In the genomic region with DNA sequence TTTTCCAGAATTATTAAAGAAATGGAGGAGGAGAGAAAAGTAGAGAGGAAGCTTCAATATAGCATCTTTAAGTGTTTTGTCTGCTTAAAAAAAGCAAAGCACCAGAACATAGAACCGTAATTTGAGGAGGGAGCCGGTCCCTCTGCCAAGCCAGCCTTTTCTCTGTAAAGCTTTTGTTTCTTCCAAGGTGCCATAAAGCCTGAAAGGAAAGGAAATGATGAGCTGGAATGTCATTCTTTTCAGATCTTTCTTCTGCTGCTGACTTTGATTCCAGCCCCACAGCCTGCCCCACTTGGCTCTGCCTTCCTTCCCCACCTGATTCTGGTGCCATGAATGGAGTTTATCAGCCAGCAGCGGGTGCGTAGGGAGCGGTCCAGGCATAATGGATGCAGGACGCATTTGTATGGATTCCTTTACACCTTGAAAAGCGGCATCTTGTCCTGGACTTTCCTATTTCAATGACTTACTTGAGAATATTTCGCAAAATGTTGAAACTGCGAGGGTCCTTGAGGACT, we compare ENCODE assay signal across 15 cellular contexts.
"Had no signal": no experiment of that assay in that cellular context is flagged by ENCODE, and none has a peak within 500 bp of the region (broad histone marks: within the 10 kb centered on the region; RNA-seq: fewer than 3 reads in every experiment).

No MANE protein-coding gene starts in this region.

- H3K36me3 ChIP-seq: left lung, tibial nerve, uterus had no signal

- ATAC-seq: activated CD8-positive, alpha-beta T cell treated with anti-CD3 and anti-CD28 coated beads for 36 hours; activated T-cell treated with anti-CD3 and anti-CD28 coated beads, Interleukin-2, amount 50 U/mL, for 4 hours; esophagus mucosa; stimulated activated memory B cell treated with anti-CD40 and anti-IgM and Interleukin-4, amounts not matched to agents 10 μg/mL and 1 μg/mL and 100 μg/mL, for 72 hours had no signal

- H3K4me3 ChIP-seq: left lung, psoas muscle, tibial nerve, uterus had no signal

- DNase-seq: activated B cell treated with CpG ODN at 0.5 μM for 24 hours; activated CD4-positive, alpha-beta T cell treated with anti-CD3 and anti-CD28 coated beads for 48 hours; activated CD8-positive, alpha-beta T cell treated with anti-CD3 and anti-CD28 coated beads for 36 hours; activated effector memory CD4-positive, alpha-beta T cell treated with Interleukin-2 at 50 U/mL for 16 hours; activated T-cell treated with anti-CD3 and anti-CD28 coated beads, Interleukin-2, amount 50 U/mL, for 4 hours; amniotic stem cell; caudate nucleus; left lung; psoas muscle; stimulated activated CD4-positive, alpha-beta T cell treated with anti-CD3 and anti-CD28 coated beads, Interleukin-2, amount 100 ng/mL, for 48 hours; T-helper 2 cell; uterus had no signal

- H3K4me1 ChIP-seq: left lung, psoas muscle, uterus had no signal

- H3K9me3 ChIP-seq: left lung, psoas muscle, tibial nerve, uterus had no signal

- H3K27ac ChIP-seq: left lung had no signal

- H3K27me3 ChIP-seq: tibial nerve, uterus had no signal
